Comparison of ENCODE assay signal across 29 cellular contexts in the genomic region with DNA sequence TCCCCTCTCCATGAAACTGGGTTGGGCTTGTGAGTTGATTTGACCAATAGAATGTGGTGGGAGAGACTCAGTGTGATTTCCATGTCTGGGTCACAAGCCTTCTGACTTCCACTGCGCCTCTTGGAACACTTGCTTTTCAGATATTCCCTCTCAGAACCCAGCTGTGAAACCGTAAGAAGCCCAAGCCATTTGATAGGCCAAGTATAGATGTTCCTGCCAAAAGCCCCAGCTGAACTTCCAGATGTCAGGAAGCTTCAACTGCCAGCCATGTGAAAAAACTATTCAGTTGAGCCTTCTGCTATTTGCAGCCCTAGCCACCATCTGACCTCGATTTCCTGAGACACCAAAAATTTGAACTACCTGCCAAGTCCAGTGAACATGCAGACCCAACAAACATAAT.
DNase-seq lines count a peak whose midpoint lies in the region; ATAC-seq, FAIRE-seq and TF ChIP-seq lines count a peak whose summit lies in the region.
"Had no signal": no experiment of that assay in that cellular context is flagged by ENCODE, and none has a peak within 500 bp of the region (broad histone marks: within the 10 kb centered on the region; RNA-seq: fewer than 3 reads in every experiment).

No MANE protein-coding gene starts in this region.

- no peak overlapping the region for H3K9ac ChIP-seq in MM.1S (ENCODE audit: low read length)
- no peak overlapping the region for H3K9ac ChIP-seq in astrocyte (ENCODE audit: low read length)

- H3K4me3 Mint-ChIP-seq in astrocyte (ENCODE audit: unreplicated experiment): no peak overlapping the region
- H3K4me3 Mint-ChIP-seq in activated CD4-positive, alpha-beta T cell treated with anti-CD3 and anti-CD28 coated beads for 36 hours: no peak overlapping the region
- H3K4me3 Mint-ChIP-seq: CD4-positive, alpha-beta T cell; dendritic cell treated with granulocyte-macrophage colony-stimulating factor and Interleukin-4, amounts not matched to agents 40 ng/mL and 50 ng/mL, for 4 days; IgD-negative memory B cell; stimulated activated effector memory CD8-positive, alpha-beta T cell treated with anti-CD3 and anti-CD28 coated beads, Interleukin-12 subunit alpha, Interleukin-12 subunit beta, amount 100 ng/mL, for 72 hours had no signal

- H4K20me1 ChIP-seq in MM.1S (ENCODE audit: insufficient read depth, low read length) (no peaks in the 10 kb centered on the region), astrocyte (ENCODE audit: insufficient read depth, low read length) (no peaks in the 10 kb centered on the region)

- no peaks in the 10 kb centered on the region for H3K27me3 ChIP-seq in MM.1S (replicated peaks; ENCODE audit: insufficient read depth, low read length)
- H3K27me3 ChIP-seq in astrocyte (ENCODE audit: insufficient read depth, low read length): no peaks in the 10 kb centered on the region
- no peaks in the 10 kb centered on the region for H3K27me3 ChIP-seq in tibial nerve
- H3K27me3 ChIP-seq: uterus had no signal

- no peak for FAIRE-seq in astrocyte (lab: Jason Lieb, UNC)

- H2AFZ ChIP-seq in MM.1S (ENCODE audit: low read length) (no peak overlapping the region), astrocyte (ENCODE audit: low read depth, low read length) (no peak overlapping the region)

- CTCF ChIA-PET in HEK293 (lab: Yijun Ruan, JAX): no interaction called here
- CTCF ChIA-PET in activated CD4-positive, alpha-beta T cell treated with anti-CD3 and anti-CD28 coated beads for 36 hours (lab: Charles Lee): no interaction called here

- intact Hi-C loops in activated CD4-positive, alpha-beta T cell treated with anti-CD3 and anti-CD28 coated beads for 36 hours (cut with DNase I, micrococcal nuclease): no loop called here

- H3K27ac Mint-ChIP-seq in astrocyte (ENCODE audit: unreplicated experiment): no peak overlapping the region
- no peak overlapping the region for H3K27ac Mint-ChIP-seq in activated CD4-positive, alpha-beta T cell treated with anti-CD3 and anti-CD28 coated beads for 36 hours
- H3K27ac Mint-ChIP-seq: activated naive CD4-positive, alpha-beta T cell treated with anti-CD3 and anti-CD28 coated beads, Interleukin-2, amount 50 U/mL, for 72 hours; activated T-helper 2 cell treated with anti-CD3 and anti-CD28 coated beads, Interferon-gamma antibody, Interleukin-2, Interleukin-4, amounts not matched to agents 10 μg/mL and 5 μg/mL and 100 μg/mL, durations not matched to agents 14 hours and 24 hours and 36 hours; CD4-positive, alpha-beta T cell; dendritic cell treated with granulocyte-macrophage colony-stimulating factor and Interleukin-4, amounts not matched to agents 40 ng/mL and 50 ng/mL, for 4 days; IgD-negative memory B cell; stimulated activated effector memory CD8-positive, alpha-beta T cell treated with anti-CD3 and anti-CD28 coated beads, Interleukin-12 subunit alpha, Interleukin-12 subunit beta, amount 100 ng/mL, for 72 hours had no signal

- ATAC-seq in activated CD4-positive, alpha-beta T cell treated with anti-CD3 and anti-CD28 coated beads for 36 hours: no peak
- ATAC-seq: activated naive CD4-positive, alpha-beta T cell treated with anti-CD3 and anti-CD28 coated beads, Interleukin-2, amount 50 U/mL, for 72 hours; SK-N-SH treated with all-trans-retinoic acid at 6 μM for 48 hours; stimulated activated effector memory CD8-positive, alpha-beta T cell treated with anti-CD3 and anti-CD28 coated beads, Interleukin-12 subunit alpha, Interleukin-12 subunit beta, amount 100 ng/mL, for 72 hours had no signal

- no peaks in the 10 kb centered on the region for H3K9me2 ChIP-seq in MM.1S (replicated peaks; ENCODE audit: insufficient read depth, low read length)

- DNase-seq in MM.1S: no peak
- DNase-seq in astrocyte (ENCODE audit: low read depth): peak; percentile 53
- peak; percentile 89 to 90 for DNase-seq in lung microvascular endothelial cell (ENCODE audit: low read depth in 2 of 2)
- no peak for DNase-seq in tibial nerve (ENCODE audit: low spot score in 2 of 2)
- no peak for DNase-seq in activated CD4-positive, alpha-beta T cell treated with anti-CD3 and anti-CD28 coated beads for 36 hours
- no peak for DNase-seq in NCI-H748 (lab: John Stamatoyannopoulos, UW; ENCODE audit: unreplicated experiment)
- DNase-seq: activated CD4-positive, alpha-beta T cell treated with anti-CD3 and anti-CD28 coated beads, Interleukin-2, amount 50 U/mL, for 1 hour; activated CD8-positive, alpha-beta memory T cell treated with anti-CD3 and anti-CD28 coated beads, Interleukin-2, amount 50 U/mL, for 4 hours; anterior cingulate cortex; caudate nucleus; CD4-positive, alpha-beta T cell; foreskin fibroblast; left cardiac atrium; mesendoderm; NCI-H146; NCI-H524 treated with DMSO at 0.1 percent for 48 hours; nucleus accumbens; substantia nigra; uterus; WERI-Rb-1 had no signal

- H3K36me3 ChIP-seq in HEK293 (ENCODE audit: control insufficient read depth in 2 of 2, insufficient read depth in 1 of 2, low read length in 2 of 2): peaks cover 0 to 3% of the 10 kb centered on the region in 2 experiments; a peak in 1 of 3 replicates
- no peaks in the 10 kb centered on the region for H3K36me3 ChIP-seq in MM.1S (replicated peaks; ENCODE audit: insufficient read depth, low read length)
- H3K36me3 ChIP-seq in astrocyte (ENCODE audit: insufficient read depth, low read length): no peaks in the 10 kb centered on the region
- no peaks in the 10 kb centered on the region for H3K36me3 ChIP-seq in tibial nerve
- H3K36me3 ChIP-seq: uterus, WERI-Rb-1 had no signal

- no peaks in the 10 kb centered on the region for H3K79me2 ChIP-seq in MM.1S (ENCODE audit: low read length)
- no peaks in the 10 kb centered on the region for H3K79me2 ChIP-seq in astrocyte (ENCODE audit: insufficient read depth, low read length)

- H3K4me1 Mint-ChIP-seq in astrocyte (ENCODE audit: low read depth, unreplicated experiment): peaks cover 5% of the 10 kb centered on the region
- H3K4me1 Mint-ChIP-seq in activated CD4-positive, alpha-beta T cell treated with anti-CD3 and anti-CD28 coated beads for 36 hours: no peaks in the 10 kb centered on the region
- H3K4me1 Mint-ChIP-seq: IgD-negative memory B cell; stimulated activated effector memory CD8-positive, alpha-beta T cell treated with anti-CD3 and anti-CD28 coated beads, Interleukin-12 subunit alpha, Interleukin-12 subunit beta, amount 100 ng/mL, for 72 hours had no signal

- no peaks in the 10 kb centered on the region for H3K27me3 Mint-ChIP-seq in astrocyte (ENCODE audit: low read depth, unreplicated experiment)
- H3K27me3 Mint-ChIP-seq in activated CD4-positive, alpha-beta T cell treated with anti-CD3 and anti-CD28 coated beads for 36 hours: peaks cover 2% of the 10 kb centered on the region
- H3K27me3 Mint-ChIP-seq: CD4-positive, alpha-beta T cell; dendritic cell treated with granulocyte-macrophage colony-stimulating factor and Interleukin-4, amounts not matched to agents 40 ng/mL and 50 ng/mL, for 4 days; IgD-negative memory B cell had no signal

- no peak for TF ChIP-seq POLR2A in tibial nerve (IDR thresholded peaks at IDR 0.05)

- H3K4me3 ChIP-seq in HEK293 (ENCODE audit: low read depth, low read length): no peak overlapping the region
- no peak overlapping the region for H3K4me3 ChIP-seq in MM.1S (ENCODE audit: low read length)
- no peak overlapping the region for H3K4me3 ChIP-seq in astrocyte (ENCODE audit: insufficient read depth, low read depth, low read length)
- no peak overlapping the region for H3K4me3 ChIP-seq in tibial nerve
- H3K4me3 ChIP-seq: smooth muscle cell, uterus had no signal

- TF ChIP-seq EP300 in tibial nerve (IDR thresholded peaks at IDR 0.05): no peak

- H3K4me1 ChIP-seq in HEK293 (ENCODE audit: control insufficient read depth, insufficient read depth, low read length) (no peaks in the 10 kb centered on the region), MM.1S (ENCODE audit: low read length) (peaks cover 13% of the 10 kb centered on the region), astrocyte (ENCODE audit: insufficient read depth, low read length) (no peaks in the 10 kb centered on the region), tibial nerve (no peaks in the 10 kb centered on the region)
- H3K4me1 ChIP-seq: uterus had no signal

- no peaks in the 10 kb centered on the region for H3K36me3 Mint-ChIP-seq in astrocyte (ENCODE audit: low read depth, unreplicated experiment)
- no peaks in the 10 kb centered on the region for H3K36me3 Mint-ChIP-seq in activated CD4-positive, alpha-beta T cell treated with anti-CD3 and anti-CD28 coated beads for 36 hours (ENCODE audit: low read depth)
- H3K36me3 Mint-ChIP-seq: IgD-negative memory B cell; stimulated activated effector memory CD8-positive, alpha-beta T cell treated with anti-CD3 and anti-CD28 coated beads, Interleukin-12 subunit alpha, Interleukin-12 subunit beta, amount 100 ng/mL, for 72 hours had no signal

- peaks cover 7% of the 10 kb centered on the region; the same call in 1 of the 2 replicates for H3F3A ChIP-seq in MM.1S (ENCODE audit: insufficient read depth, low read length)

- POLR2A ChIA-PET in HEK293 (lab: Yijun Ruan, JAX): no interaction called here
- POLR2A ChIA-PET in activated CD4-positive, alpha-beta T cell treated with anti-CD3 and anti-CD28 coated beads for 36 hours (lab: Charles Lee): no interaction called here

- TF ChIP-seq CTCF in HEK293 (tag by site-specific recombination; IDR thresholded peaks at IDR 0.05) (no peak), MM.1S (IDR thresholded peaks at IDR 0.05; ENCODE audit: low read length) (no peak), astrocyte (IDR thresholded peaks at IDR 0.05; ENCODE audit: insufficient read depth, low read depth, low read length) (no peak), tibial nerve (IDR thresholded peaks at IDR 0.05) (no peak)

- H3K27ac ChIP-seq in HEK293 (ENCODE audit: extremely low read depth, low read depth, low read length): no peak overlapping the region
- peak overlapping the region; percentile 49; the same call in 1 of the 2 replicates for H3K27ac ChIP-seq in MM.1S (ENCODE audit: low read length)
- H3K27ac ChIP-seq in astrocyte (ENCODE audit: low read depth, low read length): no peak overlapping the region
- H3K27ac ChIP-seq in tibial nerve: no peak overlapping the region
- H3K27ac ChIP-seq: RWPE1, uterus, WERI-Rb-1 had no signal

- WGBS in tibial nerve, 2 donors: 41 to 54% methylated on average over 3 of the region's 3 CpGs

- H3K9me3 ChIP-seq in HEK293 (ENCODE audit: control insufficient read depth, insufficient read depth, low read depth, low read length) (no peaks in the 10 kb centered on the region), MM.1S (replicated peaks; ENCODE audit: insufficient read depth, low read length) (no peaks in the 10 kb centered on the region), astrocyte (ENCODE audit: insufficient read depth, low read depth, low read length) (peaks cover 5% of the 10 kb centered on the region), tibial nerve (peaks cover 0 to 9% (median 0%) of the 10 kb centered on the region in 4 donors)
- H3K9me3 ChIP-seq: uterus had no signal

- peaks cover 4% of the 10 kb centered on the region for H3K9me3 Mint-ChIP-seq in astrocyte (ENCODE audit: unreplicated experiment)
- peaks cover 2% of the 10 kb centered on the region for H3K9me3 Mint-ChIP-seq in activated CD4-positive, alpha-beta T cell treated with anti-CD3 and anti-CD28 coated beads for 36 hours (ENCODE audit: low read depth)
- H3K9me3 Mint-ChIP-seq: activated naive CD4-positive, alpha-beta T cell treated with anti-CD3 and anti-CD28 coated beads, Interleukin-2, amount 50 U/mL, for 72 hours; CD4-positive, alpha-beta T cell; stimulated activated effector memory CD8-positive, alpha-beta T cell treated with anti-CD3 and anti-CD28 coated beads, Interleukin-12 subunit alpha, Interleukin-12 subunit beta, amount 100 ng/mL, for 72 hours had no signal

- H3K4me2 ChIP-seq in MM.1S (ENCODE audit: low read depth, low read length) (peak overlapping the region; percentile 39; the same call in 1 of the 2 replicates), astrocyte (ENCODE audit: low read length) (no peak overlapping the region)
- H3K4me2 ChIP-seq: smooth muscle cell had no signal

Comparison
In these comparisons a context has a peak if more than half of its experiments do, and no peak if none do; other contexts are left out.
1. DNase-seq: peak in astrocyte (single experiment) and lung microvascular endothelial cell (2 of 2); none in MM.1S (single experiment), tibial nerve (0 of 2), activated CD4-positive, alpha-beta T cell treated with anti-CD3 and anti-CD28 coated beads for 36 hours (single experiment) and NCI-H748 (single experiment).